10 cellular contexts compared by ENCODE assay signal in genomic region chr21:42156690-42157605, GRCh38.
DNase-seq lines count a peak whose midpoint lies in the region; ATAC-seq and TF ChIP-seq lines count a peak whose summit lies in the region.
"Had no signal": no experiment of that assay in that cellular context is flagged by ENCODE, and none has a peak within 500 bp of the region (broad histone marks: within the 10 kb centered on the region; RNA-seq: fewer than 3 reads in every experiment).

No MANE protein-coding gene starts in this region.

- no peaks in the 10 kb centered on the region for H3K4me1 Mint-ChIP-seq in Calu3 (ENCODE audit: low read depth, unreplicated experiment)

- DNase-seq in cardiac septum (ENCODE audit: low spot score) = peak; percentile 67
- DNase-seq in left ventricle myocardium superior = no peak
- DNase-seq in adipocyte (ENCODE audit: low read depth) = peak; percentile 27
- DNase-seq in left colon = no peak
- peak; percentile 61 for DNase-seq in upper lobe of right lung
- no peak for DNase-seq in Calu3
- no peak for DNase-seq in Right ventricle myocardium inferior (ENCODE audit: missing footprints)

- H3K27ac ChIP-seq in upper lobe of right lung = no peak overlapping the region
- H3K27ac ChIP-seq: cardiac muscle cell, heart left ventricle had no signal

- H3K9me3 ChIP-seq in adipocyte (ENCODE audit: control insufficient read depth, low read length) (no peaks in the 10 kb centered on the region), upper lobe of right lung (no peaks in the 10 kb centered on the region)
- H3K9me3 ChIP-seq: heart left ventricle had no signal

- peaks cover 29% of the 10 kb centered on the region for H3K27me3 Mint-ChIP-seq in Calu3 (ENCODE audit: unreplicated experiment)

- TF ChIP-seq CTCF in upper lobe of right lung (IDR thresholded peaks at IDR 0.05) (no peak), Calu3 (IDR thresholded peaks at IDR 0.05; ENCODE audit: unreplicated experiment) (no peak)

- ATAC-seq in left ventricle myocardium superior = no peak
- ATAC-seq in left colon = peak; percentile 29
- no peak for ATAC-seq in upper lobe of right lung
- no peak for ATAC-seq in Right ventricle myocardium inferior
- ATAC-seq in HG02798 (IDR thresholded peaks at IDR 0.05; ENCODE audit: poor library complexity, unreplicated experiment) = no peak

- H3K36me3 ChIP-seq in adipocyte (ENCODE audit: control insufficient read depth, insufficient read depth, low read length, severe bottlenecking) = no peaks in the 10 kb centered on the region
- H3K36me3 ChIP-seq in upper lobe of right lung = no peaks in the 10 kb centered on the region
- H3K36me3 ChIP-seq: cardiac muscle cell, heart left ventricle had no signal

- intact Hi-C loops in cardiac septum (cut with DNase I) (no loop called here), left ventricle myocardium superior (cut with micrococcal nuclease) (no loop called here), left colon (cut with DNase I, micrococcal nuclease) (no loop called here), upper lobe of right lung (cut with DNase I) (no loop called here), Calu3 (cut with micrococcal nuclease; ENCODE audit: unreplicated experiment) (no loop called here), Right ventricle myocardium inferior (cut with DNase I) (no loop called here)

- H3K36me3 Mint-ChIP-seq in Calu3 (ENCODE audit: insufficient read depth, unreplicated experiment) = no peaks in the 10 kb centered on the region

- H3K27me3 ChIP-seq in adipocyte (replicated peaks; ENCODE audit: control insufficient read depth, insufficient read depth, low read length) (peaks cover 60% of the 10 kb centered on the region), upper lobe of right lung (no peaks in the 10 kb centered on the region)
- H3K27me3 ChIP-seq: cardiac muscle cell had no signal

- BruUV-seq in Calu3 (replicated peaks; lab: Mats Ljungman, UMichigan) = no TSS peak

- peak overlapping the region; percentile 9 for H3K9ac ChIP-seq in adipocyte (ENCODE audit: low read length)

- H3K4me3 ChIP-seq in adipocyte (ENCODE audit: low read length) (no peak overlapping the region), upper lobe of right lung (no peak overlapping the region)
- H3K4me3 ChIP-seq: cardiac muscle cell, heart left ventricle had no signal

- H3K9me3 Mint-ChIP-seq in Calu3 (ENCODE audit: low read depth, unreplicated experiment) = no peaks in the 10 kb centered on the region

- H3K4me1 ChIP-seq in adipocyte (ENCODE audit: control insufficient read depth, insufficient read depth, low read length) (peaks cover 4% of the 10 kb centered on the region), upper lobe of right lung (peaks cover 5% of the 10 kb centered on the region)

- H3K4me3 Mint-ChIP-seq in Calu3 (ENCODE audit: low read depth, unreplicated experiment) = no peak overlapping the region

- CTCF ChIA-PET in Calu3 (lab: Charles Lee) = interaction anchor here (0.9 kb wide), 1 partner anchor 63 kb away, joined by 5 read pairs; the partner anchor contains the start of gene ABCG1

- no peak overlapping the region for H3K27ac Mint-ChIP-seq in Calu3 (ENCODE audit: unreplicated experiment)

Comparison
In these comparisons a context has a peak if more than half of its experiments do, and no peak if none do; other contexts are left out.
1. DNase-seq: peak in cardiac septum (single experiment), adipocyte (single experiment) and upper lobe of right lung (single experiment); none in left ventricle myocardium superior (single experiment), left colon (0 of 2), Calu3 (single experiment) and Right ventricle myocardium inferior (single experiment).